28 cellular contexts compared by ENCODE assay signal in genomic region chr7:141203177-141203576, GRCh38.
"Had no signal": no experiment of that assay in that cellular context is flagged by ENCODE, and none has a peak within 500 bp of the region (broad histone marks: within the 10 kb centered on the region; RNA-seq: fewer than 3 reads in every experiment).

No MANE protein-coding gene starts in this region.

- H3K4me1 ChIP-seq: foreskin keratinocyte, gastrocnemius medialis, heart right ventricle had no signal

- H3K36me3 Mint-ChIP-seq: activated naive CD8-positive, alpha-beta T cell; WTC11 had no signal

- H3K36me3 ChIP-seq: esophagus muscularis mucosa, gastrocnemius medialis, heart right ventricle had no signal

- H3K4me3 Mint-ChIP-seq: activated CD4-positive, alpha-beta memory T cell treated with anti-CD3 and anti-CD28 coated beads, Interleukin-2, amount 10 ng/mL, durations not matched to agents 7 days and 5 days; activated CD4-positive, alpha-beta T cell treated with anti-CD3 and anti-CD28 coated beads, Interleukin-2, amount 10 ng/mL, durations not matched to agents 7 days and 5 days; activated naive CD8-positive, alpha-beta T cell; activated T-cell treated with anti-CD3 and anti-CD28 coated beads, Interleukin-2, amount 50 U/mL, for 24 hours; activated T-cell treated with anti-CD3 and anti-CD28 coated beads, Interleukin-2, amount 50 U/mL, for 72 hours; effector memory CD8-positive, alpha-beta T cell; WTC11 had no signal

- ATAC-seq: activated T-cell treated with anti-CD3 and anti-CD28 coated beads, Interleukin-2, amount 50 U/mL, for 72 hours; effector memory CD8-positive, alpha-beta T cell; foreskin keratinocyte; gastrocnemius medialis; heart right ventricle; WTC11 had no signal

- H3K9me3 ChIP-seq: esophagus muscularis mucosa, gastrocnemius medialis, heart right ventricle had no signal

- H3K27ac ChIP-seq: esophagus muscularis mucosa, foreskin keratinocyte, gastrocnemius medialis, heart right ventricle had no signal

- FAIRE-seq: astrocyte, colon had no signal

- H3K4me3 ChIP-seq: esophagus muscularis mucosa, gastrocnemius medialis, heart right ventricle had no signal

- H3K9me3 Mint-ChIP-seq: activated CD4-positive, alpha-beta memory T cell treated with anti-CD3 and anti-CD28 coated beads, Interleukin-2, amount 10 ng/mL, durations not matched to agents 7 days and 5 days; activated CD4-positive, alpha-beta T cell treated with anti-CD3 and anti-CD28 coated beads, Interleukin-2, amount 10 ng/mL, durations not matched to agents 7 days and 5 days; activated T-cell treated with anti-CD3 and anti-CD28 coated beads, Interleukin-2, amount 50 U/mL, for 24 hours; activated T-cell treated with anti-CD3 and anti-CD28 coated beads, Interleukin-2, amount 50 U/mL, for 72 hours; effector memory CD8-positive, alpha-beta T cell; WTC11 had no signal

- H3K4me1 Mint-ChIP-seq: activated CD4-positive, alpha-beta memory T cell treated with anti-CD3 and anti-CD28 coated beads, Interleukin-2, amount 10 ng/mL, durations not matched to agents 7 days and 5 days; activated CD4-positive, alpha-beta T cell treated with anti-CD3 and anti-CD28 coated beads, Interleukin-2, amount 10 ng/mL, durations not matched to agents 7 days and 5 days had no signal

- H3K27ac Mint-ChIP-seq: activated CD4-positive, alpha-beta memory T cell treated with anti-CD3 and anti-CD28 coated beads, Interleukin-2, amount 10 ng/mL, durations not matched to agents 7 days and 5 days; activated CD4-positive, alpha-beta T cell treated with anti-CD3 and anti-CD28 coated beads, Interleukin-2, amount 10 ng/mL, durations not matched to agents 7 days and 5 days; activated naive CD8-positive, alpha-beta T cell; activated T-cell treated with anti-CD3 and anti-CD28 coated beads, Interleukin-2, amount 50 U/mL, for 24 hours; activated T-cell treated with anti-CD3 and anti-CD28 coated beads, Interleukin-2, amount 50 U/mL, for 72 hours; effector memory CD8-positive, alpha-beta T cell; WTC11 had no signal

- DNase-seq: activated CD4-positive, alpha-beta memory T cell treated with anti-CD3 and anti-CD28 coated beads, Interleukin-2, amount 10 ng/mL, durations not matched to agents 7 days and 5 days; activated CD4-positive, alpha-beta T cell treated with anti-CD3 and anti-CD28 coated beads for 1 hour; activated CD4-positive, alpha-beta T cell treated with anti-CD3 and anti-CD28 coated beads for 4 hours; activated CD4-positive, alpha-beta T cell treated with anti-CD3 and anti-CD28 coated beads, Interleukin-2, amount 10 ng/mL, durations not matched to agents 7 days and 5 days; activated CD4-positive, alpha-beta T cell treated with anti-CD3 and anti-CD28 coated beads, Interleukin-2, amount 50 U/mL, for 4 hours; activated CD8-positive, alpha-beta memory T cell treated with anti-CD3 and anti-CD28 coated beads, Interleukin-2, amount 50 U/mL, for 48 hours; activated gamma-delta T cell; activated naive CD4-positive, alpha-beta T cell; activated naive CD4-positive, alpha-beta T cell treated with anti-CD3 and anti-CD28 coated beads, Interleukin-2, amount 50 U/mL, for 16 hours; activated T-cell treated with anti-CD3 and anti-CD28 coated beads for 4 hours; activated T-cell treated with anti-CD3 and anti-CD28 coated beads, Interleukin-2, amount 50 U/mL, for 24 hours; activated T-cell treated with anti-CD3 and anti-CD28 coated beads, Interleukin-2, amount 50 U/mL, for 72 hours; amniotic stem cell; caudate nucleus; cortex of kidney; dermis blood vessel endothelial cell; effector CD4-positive, alpha-beta T cell; effector memory CD8-positive, alpha-beta T cell; erythroblast; foreskin keratinocyte; gastrocnemius medialis; heart right ventricle; T-helper 2 cell had no signal

- H3K27me3 ChIP-seq: foreskin keratinocyte, gastrocnemius medialis, heart right ventricle had no signal
